Comparison of ENCODE assay signal across 21 cellular contexts in genomic region chr7:19248681-19249080, GRCh38.
DNase-seq lines count a peak whose midpoint lies in the region; ATAC-seq and TF ChIP-seq lines count a peak whose summit lies in the region.
"Had no signal": no experiment of that assay in that cellular context is flagged by ENCODE, and none has a peak within 500 bp of the region (broad histone marks: within the 10 kb centered on the region; RNA-seq: fewer than 3 reads in every experiment).

No MANE protein-coding gene starts in this region.

- no CpG with 5 or more reads among the region's 2 CpGs for WGBS in mesenchymal stem cell
- WGBS in aorta, 2 donors: 35 to 41% methylated on average over 2 of the region's 2 CpGs

- no peak overlapping the region for H3K4me2 ChIP-seq in DND-41 (ENCODE audit: insufficient read depth, low read length)
- peak overlapping the region; percentile 89 for H3K4me2 ChIP-seq in Loucy (ENCODE audit: low read depth, low read length, poor library complexity, severe bottlenecking)
- peak overlapping the region; percentile 34 for H3K4me2 ChIP-seq in mesenchymal stem cell (ENCODE audit: low read length, poor library complexity, severe bottlenecking)
- H3K4me2 ChIP-seq: hepatocyte had no signal

- H3K36me3 ChIP-seq in DND-41 (ENCODE audit: insufficient read depth, low read length) (no peaks in the 10 kb centered on the region), Loucy (ENCODE audit: insufficient read depth, low read length) (no peaks in the 10 kb centered on the region), mesenchymal stem cell (ENCODE audit: control insufficient read depth in 1 of 2, insufficient read depth in 2 of 2, low read depth in 1 of 2, low read length in 2 of 2) (no peaks in the 10 kb centered on the region), aorta (ENCODE audit: control insufficient read depth in 1 of 2, insufficient read depth in 2 of 2, low read length in 1 of 2) (no peaks in the 10 kb centered on the region)

- ATAC-seq in DND-41 (ENCODE audit: insufficient read depth, low read depth): peak; percentile 70
- ATAC-seq in aorta (ENCODE audit: low FRiP score): no peak
- no peak for ATAC-seq in GM18907 (IDR thresholded peaks at IDR 0.05; ENCODE audit: unreplicated experiment)
- ATAC-seq: activated CD8-positive, alpha-beta memory T cell treated with anti-CD3 and anti-CD28 coated beads, Interleukin-2, amount 10 ng/mL, durations not matched to agents 7 days and 5 days; sciatic nerve had no signal

- no peak overlapping the region for H4K91ac ChIP-seq in mesenchymal stem cell (ENCODE audit: low read length)

- H3K4me3 ChIP-seq in DND-41 (ENCODE audit: low read depth in 1 of 2, low read length in 2 of 2) (no peak overlapping the region), Loucy (ENCODE audit: low read length, poor library complexity, severe bottlenecking) (peak overlapping the region; percentile 78), cardiac fibroblast (replicated peaks in 1 of 2; ENCODE audit: low read depth in 2 of 2, low read length in 2 of 2) (no peak overlapping the region), mesenchymal stem cell (ENCODE audit: insufficient read depth in 1 of 2, low read depth in 1 of 2, low read length in 2 of 2) (no peak overlapping the region), aorta (ENCODE audit: low read length in 2 of 2) (no peak overlapping the region)
- H3K4me3 ChIP-seq: coronary artery, hepatocyte had no signal

- H4K8ac ChIP-seq in mesenchymal stem cell (ENCODE audit: low read length): no peak overlapping the region

- DNase-seq in DND-41 (no peak), cardiac fibroblast (ENCODE audit: low read depth in 2 of 2) (peak; percentile 7 to 77), mesenchymal stem cell (peak; percentile 11), aorta (no peak), NCI-H2227 (lab: John Stamatoyannopoulos, UW; ENCODE audit: unreplicated experiment) (no peak), DMS53 (lab: John Stamatoyannopoulos, UW) (no peak)
- DNase-seq: ACHN; activated CD4-positive, alpha-beta T cell treated with anti-CD3 and anti-CD28 coated beads, Interleukin-2, amount 10 ng/mL, durations not matched to agents 7 days and 5 days; activated CD8-positive, alpha-beta memory T cell treated with anti-CD3 and anti-CD28 coated beads, Interleukin-2, amount 10 ng/mL, durations not matched to agents 7 days and 5 days; activated naive CD4-positive, alpha-beta T cell treated with anti-CD3 and anti-CD28 coated beads, Interleukin-2, amount 50 U/mL, for 16 hours; Karpas-422; NCI-H1048; NCI-H1930; NCI-H446; nephron progenitor cell; T-helper 2 cell had no signal

- no peak overlapping the region for H3K18ac ChIP-seq in mesenchymal stem cell (ENCODE audit: low read depth in 1 of 2, low read length in 2 of 2)

- H2AFZ ChIP-seq in DND-41 (ENCODE audit: low read depth, low read length) (no peak overlapping the region), Loucy (ENCODE audit: low read length) (no peak overlapping the region), mesenchymal stem cell (ENCODE audit: low read depth, low read length) (no peak overlapping the region)
- H2AFZ ChIP-seq: hepatocyte had no signal

- H3K4ac ChIP-seq in mesenchymal stem cell (ENCODE audit: low read depth in 1 of 2, low read length in 2 of 2): no peak overlapping the region

- H2BK5ac ChIP-seq in mesenchymal stem cell (ENCODE audit: low read depth, low read length, poor library complexity, severe bottlenecking): peak overlapping the region; percentile 87

- H3K9ac ChIP-seq in DND-41 (ENCODE audit: low read depth, low read length) (no peak overlapping the region), Loucy (ENCODE audit: low read depth, low read length, poor library complexity, severe bottlenecking) (no peak overlapping the region), mesenchymal stem cell (ENCODE audit: low read length) (no peak overlapping the region)

- H3K27me3 ChIP-seq in DND-41 (ENCODE audit: insufficient read depth, low read length, poor library complexity) (no peaks in the 10 kb centered on the region), Loucy (ENCODE audit: insufficient read depth, low read length, poor library complexity, severe bottlenecking) (no peaks in the 10 kb centered on the region), mesenchymal stem cell (ENCODE audit: control insufficient read depth in 1 of 2, insufficient read depth in 1 of 2, low read length in 2 of 2) (no peaks in the 10 kb centered on the region), aorta (ENCODE audit: control insufficient read depth in 1 of 2, insufficient read depth in 2 of 2, low read length in 1 of 2) (no peaks in the 10 kb centered on the region)
- H3K27me3 ChIP-seq: hepatocyte had no signal

- no peak overlapping the region for H2BK15ac ChIP-seq in mesenchymal stem cell (ENCODE audit: low read depth, poor library complexity, severe bottlenecking)

- H3K79me1 ChIP-seq in mesenchymal stem cell (replicated peaks; ENCODE audit: low read length, poor library complexity, severe bottlenecking): no peaks in the 10 kb centered on the region

- H3K9me3 ChIP-seq in DND-41 (ENCODE audit: insufficient read depth, low read length, severe bottlenecking) (no peaks in the 10 kb centered on the region), Loucy (ENCODE audit: insufficient read depth, low read depth, low read length) (no peaks in the 10 kb centered on the region), mesenchymal stem cell (ENCODE audit: control insufficient read depth, low read length) (no peaks in the 10 kb centered on the region), aorta (ENCODE audit: control insufficient read depth, low read length) (no peaks in the 10 kb centered on the region)

- no peak overlapping the region for H2AK5ac ChIP-seq in mesenchymal stem cell (ENCODE audit: low read length, severe bottlenecking)

- no peak overlapping the region for H3K23ac ChIP-seq in mesenchymal stem cell (ENCODE audit: low read length in 2 of 2)

- no peak overlapping the region for H3K14ac ChIP-seq in mesenchymal stem cell (ENCODE audit: low read length in 2 of 2)

- intact Hi-C loops in aorta (cut with DNase I): no loop called here

- peaks cover 5% of the 10 kb centered on the region; the same call in 1 of the 2 replicates for H3F3A ChIP-seq in Loucy (ENCODE audit: low read depth)

- no peak overlapping the region for H3K27ac ChIP-seq in DND-41 (ENCODE audit: low read length)
- peak overlapping the region; percentile 90 for H3K27ac ChIP-seq in mesenchymal stem cell (ENCODE audit: low read length, poor library complexity, severe bottlenecking)
- no peak overlapping the region for H3K27ac ChIP-seq in aorta (ENCODE audit: low read depth in 1 of 2, low read length in 2 of 2)
- H3K27ac ChIP-seq: coronary artery, hepatocyte had no signal

- no peaks in the 10 kb centered on the region for H3K79me2 ChIP-seq in DND-41 (ENCODE audit: insufficient read depth, low read length)
- H3K79me2 ChIP-seq in Loucy (ENCODE audit: insufficient read depth, low read length): no peaks in the 10 kb centered on the region
- H3K79me2 ChIP-seq: hepatocyte had no signal

- H2BK120ac ChIP-seq in mesenchymal stem cell (ENCODE audit: low read depth, low read length): no peak overlapping the region

- H2BK12ac ChIP-seq in mesenchymal stem cell (ENCODE audit: low read length in 2 of 2): no peak overlapping the region

- no peak for TF ChIP-seq CTCF in DND-41 (IDR thresholded peaks at IDR 0.05; ENCODE audit: borderline replicate concordance, extremely low read depth, low read length, poor library complexity, severe bottlenecking)
- TF ChIP-seq CTCF in Loucy (conservative IDR thresholded peaks at IDR 0.05; ENCODE audit: low read length): no peak
- TF ChIP-seq CTCF in cardiac fibroblast (IDR thresholded peaks at IDR 0.05; ENCODE audit: low read depth, low read length): no peak

- H4K20me1 ChIP-seq in DND-41 (ENCODE audit: insufficient read depth, low read length): no peaks in the 10 kb centered on the region
- no peaks in the 10 kb centered on the region for H4K20me1 ChIP-seq in Loucy (ENCODE audit: insufficient read depth, low read length, poor library complexity, severe bottlenecking)

- H3K4me1 ChIP-seq in DND-41 (ENCODE audit: insufficient read depth, low read length) (peaks cover 3% of the 10 kb centered on the region), Loucy (ENCODE audit: insufficient read depth, low read length, poor library complexity, severe bottlenecking) (peaks cover 27% of the 10 kb centered on the region), mesenchymal stem cell (ENCODE audit: control insufficient read depth, insufficient read depth, low read depth, low read length) (peaks cover 1% of the 10 kb centered on the region), aorta (ENCODE audit: control insufficient read depth in 1 of 2, insufficient read depth in 2 of 2, low read length in 2 of 2) (peaks cover 0 to 3% of the 10 kb centered on the region in 2 donors)

- no peaks in the 10 kb centered on the region for H3K9me2 ChIP-seq in Loucy (replicated peaks; ENCODE audit: low read depth, low read length)

Comparison
In these comparisons a context has a peak if more than half of its experiments do, and no peak if none do; other contexts are left out.
1. DNase-seq: peak in cardiac fibroblast (2 of 2) and mesenchymal stem cell (single experiment); none in DND-41 (single experiment), aorta (0 of 2), NCI-H2227 (single experiment) and DMS53 (single experiment).